8 cellular contexts compared by ENCODE assay signal in the genomic region with DNA sequence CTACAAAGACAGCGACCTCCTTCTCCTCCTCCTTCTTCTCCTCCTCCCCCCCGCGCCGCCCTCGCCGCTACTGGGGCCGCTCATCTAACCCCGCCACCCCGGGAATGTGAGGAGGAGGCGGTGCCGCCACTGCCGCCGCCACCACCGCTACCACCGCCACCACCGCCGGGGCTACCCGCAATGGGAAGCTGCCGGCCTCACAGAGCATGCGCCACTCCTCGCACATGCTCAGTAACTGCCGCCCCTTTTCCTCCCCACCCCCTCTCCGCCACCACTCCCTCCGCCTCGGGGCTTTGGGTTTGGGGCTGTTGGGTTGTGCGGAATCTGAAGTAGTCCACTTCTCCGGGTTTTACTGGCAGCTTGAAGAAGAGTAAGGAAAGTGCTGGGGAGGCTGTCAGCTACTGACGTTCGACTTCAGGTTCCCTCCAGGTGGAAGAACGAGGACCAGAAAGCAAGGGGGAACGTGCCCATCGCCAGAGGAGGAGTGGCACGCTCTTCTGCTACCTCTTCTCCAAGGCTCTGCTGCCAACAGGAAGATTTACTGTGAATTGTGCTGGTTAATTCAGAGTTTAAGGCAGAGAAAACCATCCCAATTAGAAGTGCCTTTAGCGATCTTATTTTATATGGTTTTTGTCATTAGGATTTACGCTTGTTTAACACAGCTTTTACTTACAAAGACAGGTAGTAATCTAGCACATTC. TPM values are rescaled to one million over a fixed set of nuclear protein-coding genes. Genes with fewer than 3 reads are reported as not detected.
DNase-seq lines count a peak whose midpoint lies in the region; ATAC-seq, FAIRE-seq and TF ChIP-seq lines count a peak whose summit lies in the region.

A gene with protein sequence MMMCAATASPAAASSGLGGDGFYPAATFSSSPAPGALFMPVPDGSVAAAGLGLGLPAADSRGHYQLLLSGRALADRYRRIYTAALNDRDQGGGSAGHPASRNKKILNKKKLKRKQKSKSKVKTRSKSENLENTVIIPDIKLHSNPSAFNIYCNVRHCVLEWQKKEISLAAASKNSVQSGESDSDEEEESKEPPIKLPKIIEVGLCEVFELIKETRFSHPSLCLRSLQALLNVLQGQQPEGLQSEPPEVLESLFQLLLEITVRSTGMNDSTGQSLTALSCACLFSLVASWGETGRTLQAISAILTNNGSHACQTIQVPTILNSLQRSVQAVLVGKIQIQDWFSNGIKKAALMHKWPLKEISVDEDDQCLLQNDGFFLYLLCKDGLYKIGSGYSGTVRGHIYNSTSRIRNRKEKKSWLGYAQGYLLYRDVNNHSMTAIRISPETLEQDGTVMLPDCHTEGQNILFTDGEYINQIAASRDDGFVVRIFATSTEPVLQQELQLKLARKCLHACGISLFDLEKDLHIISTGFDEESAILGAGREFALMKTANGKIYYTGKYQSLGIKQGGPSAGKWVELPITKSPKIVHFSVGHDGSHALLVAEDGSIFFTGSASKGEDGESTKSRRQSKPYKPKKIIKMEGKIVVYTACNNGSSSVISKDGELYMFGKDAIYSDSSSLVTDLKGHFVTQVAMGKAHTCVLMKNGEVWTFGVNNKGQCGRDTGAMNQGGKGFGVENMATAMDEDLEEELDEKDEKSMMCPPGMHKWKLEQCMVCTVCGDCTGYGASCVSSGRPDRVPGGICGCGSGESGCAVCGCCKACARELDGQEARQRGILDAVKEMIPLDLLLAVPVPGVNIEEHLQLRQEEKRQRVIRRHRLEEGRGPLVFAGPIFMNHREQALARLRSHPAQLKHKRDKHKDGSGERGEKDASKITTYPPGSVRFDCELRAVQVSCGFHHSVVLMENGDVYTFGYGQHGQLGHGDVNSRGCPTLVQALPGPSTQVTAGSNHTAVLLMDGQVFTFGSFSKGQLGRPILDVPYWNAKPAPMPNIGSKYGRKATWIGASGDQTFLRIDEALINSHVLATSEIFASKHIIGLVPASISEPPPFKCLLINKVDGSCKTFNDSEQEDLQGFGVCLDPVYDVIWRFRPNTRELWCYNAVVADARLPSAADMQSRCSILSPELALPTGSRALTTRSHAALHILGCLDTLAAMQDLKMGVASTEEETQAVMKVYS (N-terminal part only) (minus strand): TSS at position 190 of the 700 bp plus-strand sequence. CDS start 319 bp downstream, outside the sequence.

- peak within 1 kb of the TSS; percentile 91 for H3K4me3 ChIP-seq in IMR-90 (ENCODE audit: insufficient read depth, low read depth, low read length)

- no peak for FAIRE-seq in D721Med (lab: Jason Lieb, UNC)

- peak within 1 kb of the TSS; percentile 95 for H2AK9ac ChIP-seq in IMR-90 (replicated peaks; ENCODE audit: low read depth, low read length, poor library complexity)

- no peaks in the 10 kb centered on the region for H3K36me3 ChIP-seq in IMR-90 (ENCODE audit: control insufficient read depth, insufficient read depth, low read length)

- H3K79me1 ChIP-seq in IMR-90 (ENCODE audit: low read depth in 1 of 2, low read length in 2 of 2), result peaks cover 8 to 39% of the 10 kb centered on the region in 2 experiments; a peak in 3 of 4 replicates

- H3K27ac ChIP-seq in IMR-90 (ENCODE audit: insufficient read depth, low read length), result peak within 1 kb of the TSS; percentile 73

- peak within 1 kb of the TSS; percentile 67 for H2BK5ac ChIP-seq in IMR-90 (ENCODE audit: low read depth, low read length, poor library complexity, severe bottlenecking)

- no peaks in the 10 kb centered on the region for H3K4me1 ChIP-seq in IMR-90 (ENCODE audit: control insufficient read depth, insufficient read depth, low read length)

- peak within 1 kb of the TSS; percentile 41; the same call in 1 of the 2 replicates for H4K5ac ChIP-seq in IMR-90 (ENCODE audit: low read depth, low read length)

- peak within 1 kb of the TSS; percentile 67 for H4K91ac ChIP-seq in IMR-90 (ENCODE audit: insufficient read depth, low read depth, low read length)

- H2AK5ac ChIP-seq in IMR-90 (ENCODE audit: low read depth, low read length), result peak within 1 kb of the TSS; percentile 40

- peak within 1 kb of the TSS; percentile 82 for H2BK20ac ChIP-seq in IMR-90 (ENCODE audit: low read depth, low read length)

- 0% methylated on average over 7 of the region's 35 CpGs; no CpG with 5 or more reads in 1 of the 2 experiments for WGBS in IMR-90 (ENCODE audit: extremely low coverage in 2 of 2, insufficient read length in 1 of 2), 2 experiments

- DNase-seq in D721Med (ENCODE audit: insufficient read length, low spot score) (peak; percentile 68), IMR-90 (peak; percentile 99), OCI-M1 (lab: John Stamatoyannopoulos, UW) (peak; percentile 98), activated T-cell treated with anti-CD3 and anti-CD28 coated beads for 24 hours (ENCODE audit: low read depth) (peak; percentile 98), epidermal melanocyte (ENCODE audit: insufficient read length, low spot score) (peak; percentile 93), middle frontal gyrus (ENCODE audit: extremely low spot score, low spot score) (peak; percentile 95)
- DNase-seq in stimulated activated CD8-positive, alpha-beta memory T cell treated with anti-CD3 and anti-CD28 coated beads, Interleukin-4, amount 100 ng/mL, for 1 hour (ENCODE audit: low read depth in 2 of 2, low spot score in 1 of 2), result peak; percentile 94 to 95

- POLR2A ChIA-PET in IMR-90 (lab: Charles Lee; ENCODE audit: unreplicated experiment), result interaction anchor here (1.5 kb wide), 1 partner anchor 28 kb away, joined by 3 read pairs; no protein-coding TSS in a partner anchor

- TF ChIP-seq CTCF in D721Med (IDR thresholded peaks at IDR 0.05; ENCODE audit: insufficient read depth, missing control alignments) (no peak), IMR-90 (conservative IDR thresholded peaks at IDR 0.05; ENCODE audit: low read depth, low read length) (no peak)

- peak within 1 kb of the TSS; percentile 97 for H2AFZ ChIP-seq in IMR-90 (replicated peaks; ENCODE audit: low read length, poor library complexity)

- H3K4me2 ChIP-seq in IMR-90 (ENCODE audit: low read depth, low read length), result peak within 1 kb of the TSS; percentile 96

- H4K20me1 ChIP-seq in IMR-90 (ENCODE audit: insufficient read depth, low read length), result peaks cover 36% of the 10 kb centered on the region

- H3K9me1 ChIP-seq in IMR-90 (ENCODE audit: insufficient read depth, low read length), result no peaks in the 10 kb centered on the region; the same call in 1 of the 2 replicates

- TF ChIP-seq RAD21 in IMR-90 (IDR thresholded peaks at IDR 0.05; ENCODE audit: low read length), result 0 out of 2 replicates have a peak, but pooled peaks have one; percentile 1

- H3K14ac ChIP-seq in IMR-90 (replicated peaks; ENCODE audit: low read depth, low read length), result peak within 1 kb of the TSS; percentile 94

- no peaks in the 10 kb centered on the region for H3K9me3 ChIP-seq in IMR-90 (ENCODE audit: control insufficient read depth, insufficient read depth, low read length)

- peak; percentile 76 for TF ChIP-seq POLR2A in IMR-90 (IDR thresholded peaks at IDR 0.05; ENCODE audit: low read depth, low read length)

- intact Hi-C loops in IMR-90 (cut with micrococcal nuclease), result loop anchor here (1.0 to 5.0 kb wide), 4 partner anchors 27 to 300 kb away; a partner anchor contains a TSS

- peak within 1 kb of the TSS; percentile 76 to 94 for H4K8ac ChIP-seq in IMR-90 (ENCODE audit: low read depth in 2 of 2, low read length in 2 of 2)

- H3K9ac ChIP-seq in IMR-90 (ENCODE audit: low read depth, low read length), result peak within 1 kb of the TSS; percentile 82

- no TSS peak for BruUV-seq in IMR-90 (replicated peaks; lab: Mats Ljungman, UMichigan)

- ATAC-seq in GM21528 (IDR thresholded peaks at IDR 0.05; ENCODE audit: low FRiP score, unreplicated experiment), result peak; percentile 50
- peak; percentile 79 for ATAC-seq in IMR-90 (ENCODE audit: low read depth)

- H3K4ac ChIP-seq in IMR-90 (ENCODE audit: low read depth, low read length), result peak within 1 kb of the TSS; percentile 86

- H3K23ac ChIP-seq in IMR-90 (ENCODE audit: low read depth, low read length), result peak within 1 kb of the TSS; percentile 91

- in situ Hi-C loops in IMR-90 (cut with MboI; ENCODE audit: low sequenced_read_pairs), result no loop called here

- CTCF ChIA-PET in IMR-90 (lab: Yijun Ruan, JAX), result interaction anchor here (0.6 to 2.6 kb wide), 4 partner anchors 11 to 151 kb away, joined by 3 to 8 read pairs (median 4); no protein-coding TSS in a partner anchor

- dilution Hi-C loops in IMR-90 (cut with HindIII; ENCODE audit: low sequenced_read_pairs, unreplicated experiment), result no loop called here

- peak within 1 kb of the TSS; percentile 70; the same call in 1 of the 2 replicates for H3K18ac ChIP-seq in IMR-90 (ENCODE audit: low read depth, low read length)

- no peaks in the 10 kb centered on the region for H3K27me3 ChIP-seq in IMR-90 (ENCODE audit: control insufficient read depth, insufficient read depth, low read length)

- H2BK120ac ChIP-seq in IMR-90 (ENCODE audit: low read depth, low read length), result peak within 1 kb of the TSS; percentile 76

- H2BK15ac ChIP-seq in IMR-90 (ENCODE audit: low read depth, low read length), result peak within 1 kb of the TSS; percentile 93; the same call in 2 of the 3 replicates

- peak within 1 kb of the TSS; percentile 76 for H3K56ac ChIP-seq in IMR-90 (ENCODE audit: extremely low read depth, insufficient read depth, low read length)

TF ChIP-seq in IMR-90, 13 proteins besides CTCF, POLR2A, EP300 and RAD21 (continues in another document):
- TF ChIP-seq RFX5 (IDR thresholded peaks at IDR 0.05; ENCODE audit: low read depth, low read length), result no peak
- TF ChIP-seq, protein P1, sequence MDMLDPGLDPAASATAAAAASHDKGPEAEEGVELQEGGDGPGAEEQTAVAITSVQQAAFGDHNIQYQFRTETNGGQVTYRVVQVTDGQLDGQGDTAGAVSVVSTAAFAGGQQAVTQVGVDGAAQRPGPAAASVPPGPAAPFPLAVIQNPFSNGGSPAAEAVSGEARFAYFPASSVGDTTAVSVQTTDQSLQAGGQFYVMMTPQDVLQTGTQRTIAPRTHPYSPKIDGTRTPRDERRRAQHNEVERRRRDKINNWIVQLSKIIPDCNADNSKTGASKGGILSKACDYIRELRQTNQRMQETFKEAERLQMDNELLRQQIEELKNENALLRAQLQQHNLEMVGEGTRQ (IDR thresholded peaks at IDR 0.05; ENCODE audit: low read depth, low read length), result no peak
- no peak for TF ChIP-seq MXI1 (IDR thresholded peaks at IDR 0.05; ENCODE audit: borderline replicate concordance, low read depth, low read length)
- no peak for TF ChIP-seq MAFK (IDR thresholded peaks at IDR 0.05; ENCODE audit: low read depth, low read length)
- TF ChIP-seq FOS (IDR thresholded peaks at IDR 0.05; ENCODE audit: low read depth, low read length), result no peak
- TF ChIP-seq NFE2L2 (IDR thresholded peaks at IDR 0.05; ENCODE audit: low read depth, low read length), result no peak

RNA-seq across cellular contexts. Expression of the gene that starts here (rescaled TPM):
- 43.2 and 53.9 TPM in 2 replicates for total RNA-seq in IMR-90 (2012; rRNA removed)
- polyA plus RNA-seq in IMR-90 (2012; rRNA removed), result 17.9 and 20.1 TPM in 2 replicates
- polyA plus RNA-seq in IMR-90 (2012; cell fraction: cytosol; rRNA removed), result 4.6 and 7.8 TPM in 2 replicates
- 5.3 and 37.3 TPM in 2 replicates for polyA plus RNA-seq in IMR-90 (2012; cell fraction: nucleus; rRNA removed; ENCODE audit: low replicate concordance)

Comparison
In these comparisons a context has a peak if more than half of its experiments do, and no peak if none do; other contexts are left out.
1. Peak in every context shown above with its lines: DNase-seq, ATAC-seq, H3K4me3 ChIP-seq and H3K27ac ChIP-seq.